In the genomic region with DNA sequence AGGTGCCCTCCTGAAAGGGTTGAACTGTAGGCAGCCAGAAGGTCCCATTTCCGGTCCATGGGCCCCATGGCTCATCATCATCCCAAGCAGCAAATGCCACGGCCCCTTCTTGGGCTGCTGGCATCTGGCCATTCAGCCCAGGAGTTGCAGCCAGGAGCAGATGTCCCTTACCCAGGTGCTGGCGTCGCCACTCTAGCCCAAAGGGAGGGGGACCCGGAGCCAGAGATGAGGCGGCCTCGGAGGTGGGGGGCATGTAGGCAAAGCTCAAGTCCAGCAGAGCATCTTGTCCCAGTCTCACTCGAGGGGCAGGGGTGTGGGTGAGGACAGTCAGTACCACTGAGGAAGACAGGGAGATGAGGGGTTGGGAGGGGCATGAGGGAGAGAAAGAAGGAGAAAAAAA, we compare ENCODE assay signal across 23 cellular contexts. TPM values are rescaled to one million over a fixed set of nuclear protein-coding genes. Genes with fewer than 3 reads are reported as not detected.
A peak's percentile ranks its signal among the peaks of the same experiment; 100 is the strongest.
DNase-seq lines count a peak whose midpoint lies in the region; ATAC-seq, FAIRE-seq and TF ChIP-seq lines count a peak whose summit lies in the region.
"Had no signal": no experiment of that assay in that cellular context is flagged by ENCODE, and none has a peak within 500 bp of the region (broad histone marks: within the 10 kb centered on the region; RNA-seq: fewer than 3 reads in every experiment).

No MANE protein-coding gene starts in this region.

- H3K27ac Mint-ChIP-seq in activated CD4-positive, alpha-beta memory T cell treated with anti-CD3 and anti-CD28 coated beads for 36 hours: peak overlapping the region; percentile 33
- H3K27ac Mint-ChIP-seq in activated CD4-positive, alpha-beta memory T cell treated with anti-CD3 and anti-CD28 coated beads, Interleukin-2, amount 10 ng/mL, durations not matched to agents 7 days and 5 days: no peak overlapping the region
- peak overlapping the region; percentile 52 for H3K27ac Mint-ChIP-seq in activated naive CD8-positive, alpha-beta T cell treated with anti-CD3 and anti-CD28 coated beads, Interleukin-2, amount 50 U/mL, for 24 hours
- H3K27ac Mint-ChIP-seq: activated naive CD8-positive, alpha-beta T cell had no signal

- no peaks in the 10 kb centered on the region for H3K27me3 Mint-ChIP-seq in activated CD4-positive, alpha-beta memory T cell treated with anti-CD3 and anti-CD28 coated beads for 36 hours
- H3K27me3 Mint-ChIP-seq in activated CD4-positive, alpha-beta memory T cell treated with anti-CD3 and anti-CD28 coated beads, Interleukin-2, amount 10 ng/mL, durations not matched to agents 7 days and 5 days: no peaks in the 10 kb centered on the region
- no peaks in the 10 kb centered on the region for H3K27me3 Mint-ChIP-seq in activated naive CD8-positive, alpha-beta T cell treated with anti-CD3 and anti-CD28 coated beads, Interleukin-2, amount 50 U/mL, for 24 hours
- H3K27me3 Mint-ChIP-seq: activated naive CD8-positive, alpha-beta T cell had no signal

- DNase-seq in activated CD4-positive, alpha-beta memory T cell treated with anti-CD3 and anti-CD28 coated beads for 36 hours: no peak
- no peak for DNase-seq in activated CD4-positive, alpha-beta memory T cell treated with anti-CD3 and anti-CD28 coated beads, Interleukin-2, amount 10 ng/mL, durations not matched to agents 7 days and 5 days
- no peak for DNase-seq in GM12891 (ENCODE audit: insufficient read length, low spot score)
- DNase-seq in activated naive CD8-positive, alpha-beta T cell treated with anti-CD3 and anti-CD28 coated beads, Interleukin-2, amount 50 U/mL, for 24 hours: no peak
- no peak for DNase-seq in epidermal melanocyte (ENCODE audit: insufficient read length, low spot score)
- DNase-seq: activated CD4-positive, alpha-beta T cell treated with anti-CD3 and anti-CD28 coated beads for 1 hour; AML-193; central memory CD4-positive, alpha-beta T cell; GDM1; mesendoderm; MG63; NCI-H1105 treated with DMSO at 0.1 percent for 48 hours; NCI-H2081; NCI-H446; tibial artery had no signal

- no peak for FAIRE-seq in GM12891 (lab: Jason Lieb, UNC)
- FAIRE-seq: A204.1 had no signal

- no peak overlapping the region for H3K4me3 Mint-ChIP-seq in activated CD4-positive, alpha-beta memory T cell treated with anti-CD3 and anti-CD28 coated beads for 36 hours
- H3K4me3 Mint-ChIP-seq in activated CD4-positive, alpha-beta memory T cell treated with anti-CD3 and anti-CD28 coated beads, Interleukin-2, amount 10 ng/mL, durations not matched to agents 7 days and 5 days: no peak overlapping the region
- H3K4me3 Mint-ChIP-seq in activated naive CD8-positive, alpha-beta T cell treated with anti-CD3 and anti-CD28 coated beads, Interleukin-2, amount 50 U/mL, for 24 hours: no peak overlapping the region
- H3K4me3 Mint-ChIP-seq: activated naive CD8-positive, alpha-beta T cell had no signal

- no peak for ATAC-seq in activated naive CD8-positive, alpha-beta T cell treated with anti-CD3 and anti-CD28 coated beads, Interleukin-2, amount 50 U/mL, for 24 hours
- ATAC-seq in HG03159 (IDR thresholded peaks at IDR 0.05; ENCODE audit: unreplicated experiment) (no peak), HG02884 (IDR thresholded peaks at IDR 0.05; ENCODE audit: unreplicated experiment) (no peak)
- ATAC-seq: left lobe of liver had no signal

- H3K4me1 ChIP-seq in neutrophil (ENCODE audit: control insufficient read depth in 1 of 2, insufficient read depth in 1 of 2, low read depth in 1 of 2, low read length in 1 of 2): peaks cover 15 to 25% of the 10 kb centered on the region in 2 experiments
- H3K4me1 ChIP-seq: HAP-1 had no signal

- H3K9me3 ChIP-seq in neutrophil: no peaks in the 10 kb centered on the region
- H3K9me3 ChIP-seq: HAP-1, MG63, tibial artery had no signal

- peaks cover 80% of the 10 kb centered on the region for H3K36me3 ChIP-seq in neutrophil
- H3K36me3 ChIP-seq: HAP-1 had no signal

- no peaks in the 10 kb centered on the region for H3K27me3 ChIP-seq in neutrophil
- H3K27me3 ChIP-seq: MG63, tibial artery had no signal

- intact Hi-C loops in activated CD4-positive, alpha-beta memory T cell treated with anti-CD3 and anti-CD28 coated beads for 36 hours (cut with micrococcal nuclease): no loop called here

- TF ChIP-seq POLR2A in GM12891 (IDR thresholded peaks at IDR 0.05; ENCODE audit: low read depth, low read length): no peak

- CTCF ChIA-PET in activated CD4-positive, alpha-beta memory T cell treated with anti-CD3 and anti-CD28 coated beads for 36 hours (lab: Charles Lee): no interaction called here
- CTCF ChIA-PET in activated CD4-positive, alpha-beta memory T cell treated with anti-CD3 and anti-CD28 coated beads, Interleukin-2, amount 10 ng/mL, durations not matched to agents 7 days and 5 days (lab: Charles Lee): no interaction called here

- no peak for TF ChIP-seq CTCF in neutrophil (IDR thresholded peaks at IDR 0.05)

- peaks cover 51% of the 10 kb centered on the region for H3K36me3 Mint-ChIP-seq in activated CD4-positive, alpha-beta memory T cell treated with anti-CD3 and anti-CD28 coated beads for 36 hours
- H3K36me3 Mint-ChIP-seq in activated CD4-positive, alpha-beta memory T cell treated with anti-CD3 and anti-CD28 coated beads, Interleukin-2, amount 10 ng/mL, durations not matched to agents 7 days and 5 days (ENCODE audit: low read depth): peaks cover 63% of the 10 kb centered on the region
- H3K36me3 Mint-ChIP-seq in activated naive CD8-positive, alpha-beta T cell treated with anti-CD3 and anti-CD28 coated beads, Interleukin-2, amount 50 U/mL, for 24 hours (ENCODE audit: low read depth): peaks cover 51% of the 10 kb centered on the region

- POLR2A ChIA-PET in activated CD4-positive, alpha-beta memory T cell treated with anti-CD3 and anti-CD28 coated beads for 36 hours (lab: Charles Lee): no interaction called here
- POLR2A ChIA-PET in activated CD4-positive, alpha-beta memory T cell treated with anti-CD3 and anti-CD28 coated beads, Interleukin-2, amount 10 ng/mL, durations not matched to agents 7 days and 5 days (lab: Charles Lee): interaction anchor here (1.8 kb wide), 1 partner anchor 16 kb away, joined by 6 read pairs; the partner anchor contains the start of genes PFDN6 and WDR46

- peaks cover 40% of the 10 kb centered on the region for H3K4me1 Mint-ChIP-seq in activated CD4-positive, alpha-beta memory T cell treated with anti-CD3 and anti-CD28 coated beads for 36 hours (ENCODE audit: low read depth)
- peaks cover 43% of the 10 kb centered on the region for H3K4me1 Mint-ChIP-seq in activated CD4-positive, alpha-beta memory T cell treated with anti-CD3 and anti-CD28 coated beads, Interleukin-2, amount 10 ng/mL, durations not matched to agents 7 days and 5 days
- H3K4me1 Mint-ChIP-seq in activated naive CD8-positive, alpha-beta T cell treated with anti-CD3 and anti-CD28 coated beads, Interleukin-2, amount 50 U/mL, for 24 hours: peaks cover 51% of the 10 kb centered on the region

- H3K4me3 ChIP-seq in neutrophil (ENCODE audit: low read depth in 1 of 2, low read length in 1 of 2): no peak overlapping the region
- H3K4me3 ChIP-seq: HAP-1, K562, MG63, tibial artery had no signal

- peak overlapping the region; percentile 57 for H3K27ac ChIP-seq in neutrophil
- H3K27ac ChIP-seq: tibial artery had no signal

- no peaks in the 10 kb centered on the region for H3K9me3 Mint-ChIP-seq in activated CD4-positive, alpha-beta memory T cell treated with anti-CD3 and anti-CD28 coated beads for 36 hours
- no peaks in the 10 kb centered on the region for H3K9me3 Mint-ChIP-seq in activated CD4-positive, alpha-beta memory T cell treated with anti-CD3 and anti-CD28 coated beads, Interleukin-2, amount 10 ng/mL, durations not matched to agents 7 days and 5 days
- H3K9me3 Mint-ChIP-seq in activated naive CD8-positive, alpha-beta T cell treated with anti-CD3 and anti-CD28 coated beads, Interleukin-2, amount 50 U/mL, for 24 hours: no peaks in the 10 kb centered on the region

TF ChIP-seq in GM12891, 5 proteins besides CTCF, POLR2A, EP300 and RAD21:
- TF ChIP-seq SPI1 (IDR thresholded peaks at IDR 0.05; ENCODE audit: low read depth, low read length) (no peak), POLR2AphosphoS5 (IDR thresholded peaks at IDR 0.05; ENCODE audit: low read depth, low read length) (0 out of 2 replicates have a peak, but pooled peaks have one; percentile 4)

RNA-seq across cellular contexts. Expression of gene RGL2, which starts 6.3 kb away (rescaled TPM):
- total RNA-seq in activated CD4-positive, alpha-beta memory T cell treated with anti-CD3 and anti-CD28 coated beads for 36 hours: 10 to 100 TPM; 24.6 to 26.0 TPM
- 10 to 100 TPM; 44.3 to 45.1 TPM for total RNA-seq in activated CD4-positive, alpha-beta memory T cell treated with anti-CD3 and anti-CD28 coated beads, Interleukin-2, amount 10 ng/mL, durations not matched to agents 7 days and 5 days
- polyA plus RNA-seq in GM12891 (2012; ENCODE audit: low read depth, missing spikeins): 16.3 TPM

RNA-seq across cellular contexts. Expression of gene TAPBP, which starts 8.8 kb away (rescaled TPM):
- 100 to 1,000 TPM; 202 to 213 TPM for total RNA-seq in activated CD4-positive, alpha-beta memory T cell treated with anti-CD3 and anti-CD28 coated beads for 36 hours
- 100 to 1,000 TPM; 243 to 249 TPM for total RNA-seq in activated CD4-positive, alpha-beta memory T cell treated with anti-CD3 and anti-CD28 coated beads, Interleukin-2, amount 10 ng/mL, durations not matched to agents 7 days and 5 days
- 48.1 TPM for polyA plus RNA-seq in GM12891 (2012; ENCODE audit: low read depth, missing spikeins)

RNA-seq across cellular contexts. Expression of gene ZBTB22, which starts 12.5 kb away (rescaled TPM):
- total RNA-seq in activated CD4-positive, alpha-beta memory T cell treated with anti-CD3 and anti-CD28 coated beads for 36 hours: 10 to 100 TPM; 11.0 to 12.1 TPM
- total RNA-seq in activated CD4-positive, alpha-beta memory T cell treated with anti-CD3 and anti-CD28 coated beads, Interleukin-2, amount 10 ng/mL, durations not matched to agents 7 days and 5 days: 10 to 100 TPM; 16.5 to 18.0 TPM
- 8.5 TPM for polyA plus RNA-seq in GM12891 (2012; ENCODE audit: low read depth, missing spikeins)

RNA-seq across cellular contexts. Expression of gene PFDN6, which starts 15.7 kb away (rescaled TPM):
- total RNA-seq in activated CD4-positive, alpha-beta memory T cell treated with anti-CD3 and anti-CD28 coated beads for 36 hours: 10 to 100 TPM; 78.5 to 90.9 TPM
- 10 to 100 TPM; 63.5 to 65.0 TPM for total RNA-seq in activated CD4-positive, alpha-beta memory T cell treated with anti-CD3 and anti-CD28 coated beads, Interleukin-2, amount 10 ng/mL, durations not matched to agents 7 days and 5 days
- polyA plus RNA-seq in GM12891 (2012; ENCODE audit: low read depth, missing spikeins): 143 TPM

RNA-seq across cellular contexts. Expression of gene WDR46, which starts 16.0 kb away (rescaled TPM):
- total RNA-seq in activated CD4-positive, alpha-beta memory T cell treated with anti-CD3 and anti-CD28 coated beads for 36 hours: 10 to 100 TPM; 59.4 to 60.7 TPM
- total RNA-seq in activated CD4-positive, alpha-beta memory T cell treated with anti-CD3 and anti-CD28 coated beads, Interleukin-2, amount 10 ng/mL, durations not matched to agents 7 days and 5 days: 10 to 100 TPM; 37.5 to 41.7 TPM
- 47.4 TPM for polyA plus RNA-seq in GM12891 (2012; ENCODE audit: low read depth, missing spikeins)
